In the genomic region with DNA sequence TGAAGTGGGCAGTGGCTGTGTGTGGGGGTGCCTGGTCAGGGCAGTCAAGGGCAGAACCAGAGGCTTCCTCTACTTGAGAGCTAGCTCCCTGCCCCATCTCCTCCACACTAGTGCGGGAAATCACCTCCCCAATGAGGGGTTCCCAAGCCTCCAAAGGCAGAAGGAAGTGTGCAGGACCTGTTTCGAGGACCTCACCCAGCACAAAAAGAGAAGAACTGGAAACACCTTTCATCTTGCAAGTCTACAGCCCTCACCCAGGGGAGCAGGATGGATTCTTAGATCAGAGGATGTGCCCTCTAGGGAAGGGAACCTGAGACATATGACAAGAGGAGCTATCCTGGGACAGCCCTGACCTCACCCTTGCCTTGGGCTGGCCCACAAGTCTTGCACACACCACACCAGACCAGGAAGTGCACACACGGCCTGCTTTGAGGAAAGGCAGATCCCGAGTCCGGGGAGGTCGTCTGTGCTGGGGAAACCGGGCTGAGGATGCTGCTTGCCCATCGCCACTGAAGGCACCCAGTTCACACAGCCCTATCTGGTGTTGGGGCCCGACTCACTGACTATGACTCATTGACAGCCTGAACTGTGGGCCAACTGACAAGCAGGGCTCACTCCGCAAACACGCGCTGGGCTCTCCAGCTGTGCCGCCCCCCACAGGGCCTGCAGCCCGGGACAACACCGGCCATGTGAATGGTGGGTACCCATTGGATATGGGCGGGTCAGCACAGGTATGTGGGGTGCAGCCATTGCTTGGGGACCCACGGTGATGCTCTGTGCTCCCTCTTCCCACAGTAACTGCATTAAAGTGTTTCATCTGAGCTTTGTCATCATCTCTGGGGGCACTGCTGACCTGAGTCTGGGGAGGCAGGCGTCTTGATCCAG, we compare ENCODE assay signal across 1 cellular context.
TF ChIP-seq lines count a peak whose summit lies in the region.

No MANE protein-coding gene starts in this region.

TF ChIP-seq in HepG2, 621 proteins besides CTCF, POLR2A, EP300 and RAD21 (continued from another document and continues in another):
- TF ChIP-seq, protein P1, sequence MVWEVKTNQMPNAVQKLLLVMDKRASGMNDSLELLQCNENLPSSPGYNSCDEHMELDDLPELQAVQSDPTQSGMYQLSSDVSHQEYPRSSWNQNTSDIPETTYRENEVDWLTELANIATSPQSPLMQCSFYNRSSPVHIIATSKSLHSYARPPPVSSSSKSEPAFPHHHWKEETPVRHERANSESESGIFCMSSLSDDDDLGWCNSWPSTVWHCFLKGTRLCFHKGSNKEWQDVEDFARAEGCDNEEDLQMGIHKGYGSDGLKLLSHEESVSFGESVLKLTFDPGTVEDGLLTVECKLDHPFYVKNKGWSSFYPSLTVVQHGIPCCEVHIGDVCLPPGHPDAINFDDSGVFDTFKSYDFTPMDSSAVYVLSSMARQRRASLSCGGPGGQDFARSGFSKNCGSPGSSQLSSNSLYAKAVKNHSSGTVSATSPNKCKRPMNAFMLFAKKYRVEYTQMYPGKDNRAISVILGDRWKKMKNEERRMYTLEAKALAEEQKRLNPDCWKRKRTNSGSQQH (CRISPR knock-in tag; IDR thresholded peaks at IDR 0.05; ENCODE audit: low read depth) = peak; percentile 30; the same call in 1 of the 2 replicates
- TF ChIP-seq GPN1 (CRISPR knock-in tag; IDR thresholded peaks at IDR 0.05; ENCODE audit: borderline replicate concordance) (peak; percentile 77; the same call in 1 of the 2 replicates), ZFP36 (IDR thresholded peaks at IDR 0.05; ENCODE audit: borderline replicate concordance, low read depth, low read length, partially characterized antibody) (no peak), PRDM4 (CRISPR knock-in tag; IDR thresholded peaks at IDR 0.05; ENCODE audit: borderline replicate concordance) (no peak), ZNF558 (CRISPR knock-in tag; IDR thresholded peaks at IDR 0.05; ENCODE audit: borderline replicate concordance) (no peak), SMAD9 (CRISPR knock-in tag; IDR thresholded peaks at IDR 0.05) (no peak), ZSCAN22 (CRISPR knock-in tag; IDR thresholded peaks at IDR 0.05) (no peak), ZNF280B (CRISPR knock-in tag; IDR thresholded peaks at IDR 0.05; ENCODE audit: borderline replicate concordance) (no peak), ZNF501 (CRISPR knock-in tag; IDR thresholded peaks at IDR 0.05) (no peak; the same call in 1 of the 2 replicates), RFXAP (CRISPR knock-in tag; IDR thresholded peaks at IDR 0.05; ENCODE audit: borderline replicate concordance) (no peak), ZBTB38 (CRISPR knock-in tag; IDR thresholded peaks at IDR 0.05) (peak; percentile 85), SUZ12 (IDR thresholded peaks at IDR 0.05; ENCODE audit: low read depth, low read length) (no peak), FOXA3 (CRISPR knock-in tag; IDR thresholded peaks at IDR 0.05) (peak; percentile 74), ZNF337 (CRISPR knock-in tag; IDR thresholded peaks at IDR 0.05; ENCODE audit: borderline replicate concordance, low read depth) (0 out of 2 replicates have a peak, but pooled peaks have one; percentile 18), HNRNPLL (IDR thresholded peaks at IDR 0.05; ENCODE audit: low read depth, low read length, poor library complexity, severe bottlenecking) (peak; percentile 33), ZNF44 (CRISPR knock-in tag; IDR thresholded peaks at IDR 0.05) (no peak), ZNF225 (CRISPR knock-in tag; IDR thresholded peaks at IDR 0.05) (no peak), ATF1 (CRISPR knock-in tag; IDR thresholded peaks at IDR 0.05) (no peak), DPF2 (CRISPR knock-in tag; IDR thresholded peaks at IDR 0.05; ENCODE audit: borderline replicate concordance, low read depth) (peak; percentile 77; the same call in 1 of the 2 replicates), ETV5 (CRISPR knock-in tag; IDR thresholded peaks at IDR 0.05; ENCODE audit: borderline replicate concordance) (peak; percentile 23; the same call in 1 of the 2 replicates), JUN (CRISPR knock-in tag; IDR thresholded peaks at IDR 0.05) (peak; percentile 93), ZNF24 (IDR thresholded peaks at IDR 0.05) (no peak), ZBTB8A (CRISPR knock-in tag; IDR thresholded peaks at IDR 0.05; ENCODE audit: borderline replicate concordance, low read depth) (no peak), ZNF646 (CRISPR knock-in tag; IDR thresholded peaks at IDR 0.05) (no peak), ZNF775 (CRISPR knock-in tag; IDR thresholded peaks at IDR 0.05; ENCODE audit: borderline replicate concordance) (no peak), KMT2B (CRISPR knock-in tag; IDR thresholded peaks at IDR 0.05) (no peak), ATF7 (IDR thresholded peaks at IDR 0.05) (no peak), ATF7 (CRISPR knock-in tag; IDR thresholded peaks at IDR 0.05) (no peak; the same call in 1 of the 2 replicates)
- TF ChIP-seq, protein P2, sequence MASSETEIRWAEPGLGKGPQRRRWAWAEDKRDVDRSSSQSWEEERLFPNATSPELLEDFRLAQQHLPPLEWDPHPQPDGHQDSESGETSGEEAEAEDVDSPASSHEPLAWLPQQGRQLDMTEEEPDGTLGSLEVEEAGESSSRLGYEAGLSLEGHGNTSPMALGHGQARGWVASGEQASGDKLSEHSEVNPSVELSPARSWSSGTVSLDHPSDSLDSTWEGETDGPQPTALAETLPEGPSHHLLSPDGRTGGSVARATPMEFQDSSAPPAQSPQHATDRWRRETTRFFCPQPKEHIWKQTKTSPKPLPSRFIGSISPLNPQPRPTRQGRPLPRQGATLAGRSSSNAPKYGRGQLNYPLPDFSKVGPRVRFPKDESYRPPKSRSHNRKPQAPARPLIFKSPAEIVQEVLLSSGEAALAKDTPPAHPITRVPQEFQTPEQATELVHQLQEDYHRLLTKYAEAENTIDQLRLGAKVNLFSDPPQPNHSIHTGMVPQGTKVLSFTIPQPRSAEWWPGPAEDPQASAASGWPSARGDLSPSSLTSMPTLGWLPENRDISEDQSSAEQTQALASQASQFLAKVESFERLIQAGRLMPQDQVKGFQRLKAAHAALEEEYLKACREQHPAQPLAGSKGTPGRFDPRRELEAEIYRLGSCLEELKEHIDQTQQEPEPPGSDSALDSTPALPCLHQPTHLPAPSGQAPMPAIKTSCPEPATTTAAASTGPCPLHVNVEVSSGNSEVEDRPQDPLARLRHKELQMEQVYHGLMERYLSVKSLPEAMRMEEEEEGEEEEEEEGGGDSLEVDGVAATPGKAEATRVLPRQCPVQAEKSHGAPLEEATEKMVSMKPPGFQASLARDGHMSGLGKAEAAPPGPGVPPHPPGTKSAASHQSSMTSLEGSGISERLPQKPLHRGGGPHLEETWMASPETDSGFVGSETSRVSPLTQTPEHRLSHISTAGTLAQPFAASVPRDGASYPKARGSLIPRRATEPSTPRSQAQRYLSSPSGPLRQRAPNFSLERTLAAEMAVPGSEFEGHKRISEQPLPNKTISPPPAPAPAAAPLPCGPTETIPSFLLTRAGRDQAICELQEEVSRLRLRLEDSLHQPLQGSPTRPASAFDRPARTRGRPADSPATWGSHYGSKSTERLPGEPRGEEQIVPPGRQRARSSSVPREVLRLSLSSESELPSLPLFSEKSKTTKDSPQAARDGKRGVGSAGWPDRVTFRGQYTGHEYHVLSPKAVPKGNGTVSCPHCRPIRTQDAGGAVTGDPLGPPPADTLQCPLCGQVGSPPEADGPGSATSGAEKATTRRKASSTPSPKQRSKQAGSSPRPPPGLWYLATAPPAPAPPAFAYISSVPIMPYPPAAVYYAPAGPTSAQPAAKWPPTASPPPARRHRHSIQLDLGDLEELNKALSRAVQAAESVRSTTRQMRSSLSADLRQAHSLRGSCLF (CRISPR knock-in tag; IDR thresholded peaks at IDR 0.05; ENCODE audit: borderline replicate concordance) = no peak
- TF ChIP-seq, protein P3, sequence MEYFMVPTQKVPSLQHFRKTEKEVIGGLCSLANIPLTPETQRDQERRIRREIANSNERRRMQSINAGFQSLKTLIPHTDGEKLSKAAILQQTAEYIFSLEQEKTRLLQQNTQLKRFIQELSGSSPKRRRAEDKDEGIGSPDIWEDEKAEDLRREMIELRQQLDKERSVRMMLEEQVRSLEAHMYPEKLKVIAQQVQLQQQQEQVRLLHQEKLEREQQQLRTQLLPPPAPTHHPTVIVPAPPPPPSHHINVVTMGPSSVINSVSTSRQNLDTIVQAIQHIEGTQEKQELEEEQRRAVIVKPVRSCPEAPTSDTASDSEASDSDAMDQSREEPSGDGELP (IDR thresholded peaks at IDR 0.05; ENCODE audit: borderline replicate concordance, low read depth) = peak; percentile 98
